11 cellular contexts compared by ENCODE assay signal in genomic region chr2:197909377-197909776, GRCh38.
A peak's percentile ranks its signal among the peaks of the same experiment; 100 is the strongest.
DNase-seq lines count a peak whose midpoint lies in the region; ATAC-seq, FAIRE-seq and TF ChIP-seq lines count a peak whose summit lies in the region.
"Had no signal": no experiment of that assay in that cellular context is flagged by ENCODE, and none has a peak within 500 bp of the region (broad histone marks: within the 10 kb centered on the region; RNA-seq: fewer than 3 reads in every experiment).

No MANE protein-coding gene starts in this region.

- no peaks in the 10 kb centered on the region for H3K27me3 ChIP-seq in endothelial cell of umbilical vein (ENCODE audit: control insufficient read depth in 2 of 2, insufficient read depth in 2 of 2, low read length in 2 of 2)
- H3K27me3 ChIP-seq in trophoblast cell (ENCODE audit: insufficient read depth, low read length) = no peaks in the 10 kb centered on the region
- H3K27me3 ChIP-seq in A673 (replicated peaks; ENCODE audit: insufficient read depth, low read depth, low read length, poor library complexity) = no peaks in the 10 kb centered on the region
- H3K27me3 ChIP-seq in CD8-positive, alpha-beta T cell (ENCODE audit: insufficient read depth, low read length) = no peaks in the 10 kb centered on the region

- H3K79me1 ChIP-seq in trophoblast cell (ENCODE audit: low read length) = no peaks in the 10 kb centered on the region

- CTCF ChIA-PET in endothelial cell of umbilical vein (lab: Charles Lee) = no interaction called here
- CTCF ChIA-PET in A673 (lab: Charles Lee) = no interaction called here
- CTCF ChIA-PET in CD8-positive, alpha-beta T cell (lab: Charles Lee) = no interaction called here

- TF ChIP-seq CTCF in endothelial cell of umbilical vein (IDR thresholded peaks at IDR 0.05; ENCODE audit: extremely low read depth in 1 of 2, insufficient read depth in 1 of 2, low read depth in 1 of 2, low read length in 2 of 2) (no peak), A673 (conservative IDR thresholded peaks at IDR 0.05; ENCODE audit: low read depth, low read length) (no peak)
- TF ChIP-seq CTCF in CD8-positive, alpha-beta T cell (IDR thresholded peaks at IDR 0.05) = no peak

- no peak overlapping the region for H4K12ac ChIP-seq in trophoblast cell (ENCODE audit: low read depth, low read length)

- H2AFZ ChIP-seq in endothelial cell of umbilical vein (ENCODE audit: low read depth, low read length) = no peak overlapping the region
- H2AFZ ChIP-seq in trophoblast cell (ENCODE audit: insufficient read depth, low read length, poor library complexity) = no peak overlapping the region

- intact Hi-C loops in endothelial cell of umbilical vein (cut with micrococcal nuclease) = no loop called here
- intact Hi-C loops in A673 (cut with micrococcal nuclease; ENCODE audit: unreplicated experiment) = no loop called here
- intact Hi-C loops in CD8-positive, alpha-beta T cell (cut with DNase I, micrococcal nuclease) = no loop called here

- H2BK5ac ChIP-seq in trophoblast cell (ENCODE audit: low read depth, low read length, poor library complexity) = no peak overlapping the region

- H3K9ac ChIP-seq in endothelial cell of umbilical vein (replicated peaks; ENCODE audit: extremely low read depth, insufficient read depth, low read length) (no peak overlapping the region), trophoblast cell (ENCODE audit: low read length) (no peak overlapping the region)

- H3K4ac ChIP-seq in trophoblast cell (ENCODE audit: low read depth, low read length) = no peak overlapping the region

- H4K91ac ChIP-seq in trophoblast cell (ENCODE audit: low read depth, low read length) = no peak overlapping the region

- H3K4me3 ChIP-seq in endothelial cell of umbilical vein (replicated peaks in 1 of 3; ENCODE audit: insufficient read depth in 1 of 3, low read depth in 1 of 3, low read length in 3 of 3) = no peak overlapping the region
- H3K4me3 ChIP-seq in trophoblast cell (ENCODE audit: low read depth, low read length) = no peak overlapping the region
- no peak overlapping the region for H3K4me3 ChIP-seq in A673 (ENCODE audit: low read depth, low read length, poor library complexity, severe bottlenecking)
- H3K4me3 ChIP-seq in CD8-positive, alpha-beta T cell (ENCODE audit: low read depth, low read length) = no peak overlapping the region

- no peak overlapping the region for H3K4me3 Mint-ChIP-seq in CD8-positive, alpha-beta T cell
- H3K4me3 Mint-ChIP-seq: natural killer cell had no signal

- no CpG with 5 or more reads among the region's 4 CpGs for WGBS in trophoblast cell (ENCODE audit: extremely low coverage, insufficient coverage, insufficient read length)

- no peak overlapping the region for H3K27ac Mint-ChIP-seq in CD8-positive, alpha-beta T cell
- H3K27ac Mint-ChIP-seq: natural killer cell had no signal

- no TSS peak for BruUV-seq in endothelial cell of umbilical vein (replicated peaks; lab: Mats Ljungman, UMichigan)
- no TSS peak for BruUV-seq in A673 (replicated peaks; lab: Mats Ljungman, UMichigan)

- H4K20me1 ChIP-seq in endothelial cell of umbilical vein (replicated peaks; ENCODE audit: control insufficient read depth, extremely low read depth, insufficient read depth, low read length) = no peaks in the 10 kb centered on the region

- no peak overlapping the region for H2BK12ac ChIP-seq in trophoblast cell (ENCODE audit: low read length)

- H2AK5ac ChIP-seq in trophoblast cell (ENCODE audit: low read length) = no peak overlapping the region

- no peak for FAIRE-seq in endothelial cell of umbilical vein (lab: Jason Lieb, UNC)

- H3K18ac ChIP-seq in trophoblast cell (ENCODE audit: low read length) = no peak overlapping the region

- peaks cover 8% of the 10 kb centered on the region for H3K27me3 Mint-ChIP-seq in CD8-positive, alpha-beta T cell (ENCODE audit: low read depth)

- no peak overlapping the region for H3K4me2 ChIP-seq in endothelial cell of umbilical vein (ENCODE audit: insufficient read depth, low read length)
- H3K4me2 ChIP-seq in trophoblast cell (ENCODE audit: low read length) = no peak overlapping the region

- H3K9me3 ChIP-seq in endothelial cell of umbilical vein (replicated peaks; ENCODE audit: control insufficient read depth, insufficient read depth, low read length) (no peaks in the 10 kb centered on the region), trophoblast cell (ENCODE audit: insufficient read depth, low read depth, low read length) (no peaks in the 10 kb centered on the region), A673 (ENCODE audit: low read depth, low read length, poor library complexity, severe bottlenecking) (no peaks in the 10 kb centered on the region)
- no peaks in the 10 kb centered on the region for H3K9me3 ChIP-seq in CD8-positive, alpha-beta T cell (ENCODE audit: low read length)

- DNase-seq in ELF-1 (ENCODE audit: low read depth, low spot score) (peak; percentile 58), KBM-7 (peak; percentile 11), endothelial cell of umbilical vein (ENCODE audit: low read depth, low spot score) (peak; percentile 34), trophoblast cell (peak; percentile 56 to 62), A673 (ENCODE audit: low spot score) (no peak), activated T-cell treated with anti-CD3 and anti-CD28 coated beads for 4 hours (no peak), anterior cingulate cortex (lab: John Stamatoyannopoulos, UW) (no peak)
- no peak for DNase-seq in CD8-positive, alpha-beta T cell
- DNase-seq: natural killer cell; NCI-H1092 treated with DMSO at 0.1 percent for 48 hours; stimulated activated CD4-positive, alpha-beta T cell treated with anti-CD3 and anti-CD28 coated beads, Interleukin-4, amount 100 ng/mL, for 24 hours had no signal

- H3K36me3 ChIP-seq in endothelial cell of umbilical vein (ENCODE audit: control insufficient read depth in 2 of 2, extremely low read depth in 1 of 2, insufficient read depth in 2 of 2, low read length in 2 of 2) = no peaks in the 10 kb centered on the region
- no peaks in the 10 kb centered on the region for H3K36me3 ChIP-seq in trophoblast cell (ENCODE audit: control insufficient read depth in 1 of 2, insufficient read depth in 2 of 2, low read length in 2 of 2)
- no peaks in the 10 kb centered on the region for H3K36me3 ChIP-seq in A673 (ENCODE audit: insufficient read depth, low read length, poor library complexity, severe bottlenecking)
- no peaks in the 10 kb centered on the region for H3K36me3 ChIP-seq in CD8-positive, alpha-beta T cell (ENCODE audit: insufficient read depth, low read length)

- H3K4me1 ChIP-seq in endothelial cell of umbilical vein (ENCODE audit: control insufficient read depth, extremely low read depth, insufficient read depth, low read length) (no peaks in the 10 kb centered on the region), trophoblast cell (ENCODE audit: control insufficient read depth in 1 of 2, insufficient read depth in 2 of 2, low read length in 2 of 2) (peaks cover 0 to 2% of the 10 kb centered on the region in 2 experiments), A673 (ENCODE audit: insufficient read depth, low read length, poor library complexity, severe bottlenecking) (no peaks in the 10 kb centered on the region)
- peaks cover 2% of the 10 kb centered on the region for H3K4me1 ChIP-seq in CD8-positive, alpha-beta T cell (ENCODE audit: insufficient read depth, low read length)

- H4K8ac ChIP-seq in trophoblast cell (ENCODE audit: low read depth, low read length) = no peak overlapping the region

- dilution Hi-C loops in endothelial cell of umbilical vein (cut with MboI; ENCODE audit: extremely low pct_ligation_motif_present, low sequenced_read_pairs) = no loop called here

- H3K36me3 Mint-ChIP-seq in CD8-positive, alpha-beta T cell = peaks cover 4% of the 10 kb centered on the region
- H3K36me3 Mint-ChIP-seq: natural killer cell had no signal

- H3K9me1 ChIP-seq in endothelial cell of umbilical vein (replicated peaks; ENCODE audit: control insufficient read depth, extremely low read depth, insufficient read depth, low read length) = no peaks in the 10 kb centered on the region

- H3K14ac ChIP-seq in trophoblast cell (ENCODE audit: low read length) = no peak overlapping the region

- ATAC-seq in CD8-positive, alpha-beta T cell = no peak
- ATAC-seq: natural killer cell had no signal

- in situ Hi-C loops in KBM-7 (cut with MboI; ENCODE audit: low pct_unique_long_range_greater_than_20kb, low sequenced_read_pairs) = no loop called here

- no peak for TF ChIP-seq POLR2A in endothelial cell of umbilical vein (IDR thresholded peaks at IDR 0.05; ENCODE audit: low read depth, low read length)

- no peak overlapping the region for H2BK120ac ChIP-seq in trophoblast cell (ENCODE audit: insufficient read depth, low read length, poor library complexity)

- H3K79me2 ChIP-seq in endothelial cell of umbilical vein (ENCODE audit: control insufficient read depth, insufficient read depth, low read length) (no peaks in the 10 kb centered on the region), trophoblast cell (ENCODE audit: control insufficient read depth, insufficient read depth, low read length, poor library complexity) (no peaks in the 10 kb centered on the region)

- POLR2A ChIA-PET in endothelial cell of umbilical vein (lab: Charles Lee) = no interaction called here
- POLR2A ChIA-PET in A673 (lab: Charles Lee; ENCODE audit: low non-redundant PET) = interaction anchor here (0.7 kb wide), 1 partner anchor 1641 kb away, joined by 6 read pairs; no protein-coding TSS in a partner anchor
- POLR2A ChIA-PET in CD8-positive, alpha-beta T cell (lab: Charles Lee) = no interaction called here

- no peaks in the 10 kb centered on the region for H3K9me3 Mint-ChIP-seq in CD8-positive, alpha-beta T cell
- H3K9me3 Mint-ChIP-seq: natural killer cell had no signal

- no peak overlapping the region for H3K23ac ChIP-seq in trophoblast cell (ENCODE audit: low read length)

- peaks cover 16% of the 10 kb centered on the region for H3K4me1 Mint-ChIP-seq in CD8-positive, alpha-beta T cell (ENCODE audit: low read depth)
- H3K4me1 Mint-ChIP-seq: natural killer cell had no signal

- no peak overlapping the region for H3K27ac ChIP-seq in endothelial cell of umbilical vein (ENCODE audit: insufficient read depth, low read depth, low read length)
- H3K27ac ChIP-seq in trophoblast cell (ENCODE audit: low read depth, low read length) = no peak overlapping the region
- no peak overlapping the region for H3K27ac ChIP-seq in A673 (ENCODE audit: low read depth, low read length, poor library complexity, severe bottlenecking)
- no peak overlapping the region for H3K27ac ChIP-seq in CD8-positive, alpha-beta T cell (ENCODE audit: low read depth, low read length)

TF ChIP-seq in endothelial cell of umbilical vein, 7 proteins besides CTCF, POLR2A, EP300 and RAD21 (continues in another document):
- no peak for TF ChIP-seq GATA2 (IDR thresholded peaks at IDR 0.05; ENCODE audit: insufficient read depth, insufficient read length, low read depth, low read length)
- TF ChIP-seq EZH2 (IDR thresholded peaks at IDR 0.05; ENCODE audit: borderline replicate concordance, low read depth, low read length, severe bottlenecking) = no peak
- no peak for TF ChIP-seq POLR2AphosphoS5 (IDR thresholded peaks at IDR 0.05; ENCODE audit: insufficient read depth, low read depth, low read length)
- TF ChIP-seq MYC (IDR thresholded peaks at IDR 0.05; ENCODE audit: low read depth, low read length) = no peak
- peak; percentile 65 for TF ChIP-seq FOS (IDR thresholded peaks at IDR 0.05; ENCODE audit: borderline replicate concordance, insufficient read depth, low read length)

Comparison
In these comparisons a context has a peak if more than half of its experiments do, and no peak if none do; other contexts are left out.
1. DNase-seq: peak in ELF-1 (single experiment), KBM-7 (single experiment), endothelial cell of umbilical vein (single experiment) and trophoblast cell (2 of 2); none in A673 (single experiment), CD8-positive, alpha-beta T cell (0 of 7), activated T-cell treated with anti-CD3 and anti-CD28 coated beads for 4 hours (single experiment) and anterior cingulate cortex (0 of 58).